8 cellular contexts compared by ENCODE assay signal in genomic region chr22:31082606-31083376, GRCh38. TPM values are rescaled to one million over a fixed set of nuclear protein-coding genes. Genes with fewer than 3 reads are reported as not detected.
DNase-seq lines count a peak whose midpoint lies in the region; ATAC-seq and TF ChIP-seq lines count a peak whose summit lies in the region.

No MANE protein-coding gene starts in this region.

- no peak overlapping the region for H4K91ac ChIP-seq in H9 (ENCODE audit: insufficient read length, low read depth, low read length)

- no peak overlapping the region for H2BK12ac ChIP-seq in H9 (ENCODE audit: insufficient read length, low read depth, low read length)

- no peak overlapping the region for H4K8ac ChIP-seq in H9 (replicated peaks; ENCODE audit: insufficient read length, low read depth, low read length)

- no peak overlapping the region for H3K9ac ChIP-seq in H9 (ENCODE audit: extremely low read depth, insufficient read length, low read length)

- no peaks in the 10 kb centered on the region for H3K79me1 ChIP-seq in H9 (ENCODE audit: insufficient read depth, low read depth, low read length, poor library complexity, severe bottlenecking)

- H2BK5ac ChIP-seq in H9 (ENCODE audit: insufficient read length, low read length): no peak overlapping the region

- no peak overlapping the region for H2BK15ac ChIP-seq in H9 (ENCODE audit: low read depth, low read length)

- H3K4me2 ChIP-seq in H9 (ENCODE audit: insufficient read depth, insufficient read length, low read length): no peak overlapping the region

- H3K36me3 ChIP-seq in right lobe of liver: no peaks in the 10 kb centered on the region

- peak overlapping the region; percentile 87 to 90 for H3K4me3 Mint-ChIP-seq in H9

- H3K23me2 ChIP-seq in H9 (ENCODE audit: insufficient read length, low read depth, low read length, poor library complexity, severe bottlenecking): peaks cover 10% of the 10 kb centered on the region

- peaks cover 7% of the 10 kb centered on the region for H3K27me3 Mint-ChIP-seq in H9 (ENCODE audit: low read depth)

- peaks cover 0 to 2% (median 0%) of the 10 kb centered on the region in 3 experiments; a peak in 2 of 7 replicates for H3K36me3 Mint-ChIP-seq in H9 (ENCODE audit: insufficient read depth in 1 of 3, low read depth in 3 of 3)

- H3K79me2 ChIP-seq in H9 (ENCODE audit: insufficient read depth, low read length): no peaks in the 10 kb centered on the region; the same call in 1 of the 2 replicates

- H3K4me1 Mint-ChIP-seq in H9: peaks cover 34 to 43% of the 10 kb centered on the region in 2 experiments

- H2BK20ac ChIP-seq in H9 (ENCODE audit: low read depth, low read length, poor library complexity, severe bottlenecking): no peak overlapping the region

- H3K14ac ChIP-seq in H9 (ENCODE audit: insufficient read depth, low read length): no peak overlapping the region

- DNase-seq in AG09309 (ENCODE audit: low read depth): no peak
- DNase-seq in H9: peak; percentile 75
- DNase-seq in T-helper 2 cell: peak in 3 of 5 experiments; percentile 32 to 52 (median 39)
- peak in 2 of 61 donors; percentile 9 to 24 for DNase-seq in caudate nucleus (lab: John Stamatoyannopoulos, UW)
- DNase-seq in right lobe of liver: peak in 1 of 3 donors; percentile 74
- peak; percentile 85 for DNase-seq in stimulated activated CD8-positive, alpha-beta memory T cell treated with anti-CD3 and anti-CD28 coated beads, Interleukin-4, amount 100 ng/mL, for 48 hours

- H3K4ac ChIP-seq in H9 (ENCODE audit: low read depth, low read length): no peak overlapping the region

- H3K9me3 Mint-ChIP-seq in H9: no peaks in the 10 kb centered on the region

- WGBS in H9 (ENCODE audit: extremely low coverage, insufficient read length, low lambda C conversion rate): no CpG with 5 or more reads among the region's 11 CpGs
- WGBS in right lobe of liver (ENCODE audit: insufficient coverage, low coverage, low lambda C conversion rate, missing lambda C conversion rate): 67% methylated on average over 4 of the region's 11 CpGs

- H3K27me3 ChIP-seq in H9 (ENCODE audit: insufficient read depth, low read length) (no peaks in the 10 kb centered on the region), right lobe of liver (no peaks in the 10 kb centered on the region)

- H3K4me1 ChIP-seq in H9 (ENCODE audit: insufficient read depth, low read length) (no peaks in the 10 kb centered on the region; the same call in 1 of the 2 replicates), right lobe of liver (peaks cover 0 to 6% (median 0%) of the 10 kb centered on the region in 4 donors)

- peak overlapping the region in 1 of 3 experiments; percentile 83; a peak in 3 of 7 replicates for H3K27ac Mint-ChIP-seq in H9

- no peak overlapping the region for H2AFZ ChIP-seq in H9 (ENCODE audit: low read length)

- peak; percentile 7 to 18 (median 15) for ATAC-seq in right lobe of liver
- no peak for ATAC-seq in HG02970 (IDR thresholded peaks at IDR 0.05; ENCODE audit: low FRiP score, unreplicated experiment)
- no peak for ATAC-seq in HG03469 (IDR thresholded peaks at IDR 0.05; ENCODE audit: unreplicated experiment)

- no peak overlapping the region for H3T11ph ChIP-seq in H9 (ENCODE audit: low read length)

- H3K9me3 ChIP-seq in H9 (ENCODE audit: control insufficient read depth, low read depth, low read length) (no peaks in the 10 kb centered on the region), right lobe of liver (no peaks in the 10 kb centered on the region)

- no peak for TF ChIP-seq POLR2A in right lobe of liver (IDR thresholded peaks at IDR 0.05)

- H3K18ac ChIP-seq in H9 (ENCODE audit: insufficient read length, low read depth, low read length): no peak overlapping the region

- no peak overlapping the region for H2AK5ac ChIP-seq in H9 (ENCODE audit: insufficient read length, low read length)

- peak; percentile 80 for TF ChIP-seq CTCF in AG09309 (IDR thresholded peaks at IDR 0.05; ENCODE audit: control insufficient read depth, insufficient read depth, low read depth, low read length, missing control alignments)
- TF ChIP-seq CTCF in H9 (conservative IDR thresholded peaks at IDR 0.05): peak; percentile 67
- TF ChIP-seq CTCF in right lobe of liver (IDR thresholded peaks at IDR 0.05): peak; percentile 44 to 60 (median 52)

- no peak overlapping the region for H3K23ac ChIP-seq in H9 (ENCODE audit: insufficient read length, low read depth, low read length)

- H3K4me3 ChIP-seq in AG09309 (ENCODE audit: control insufficient read depth, low read depth, low read length): peak overlapping the region; percentile 61
- peak overlapping the region; percentile 57 to 65 (median 58) for H3K4me3 ChIP-seq in right lobe of liver

- no peak overlapping the region for H3K27ac ChIP-seq in H9 (ENCODE audit: insufficient read length, low read depth, low read length)
- H3K27ac ChIP-seq in caudate nucleus (ENCODE audit: low read depth, low read length): peak overlapping the region; percentile 3
- H3K27ac ChIP-seq in right lobe of liver: peak overlapping the region; percentile 70 to 87 (median 73)

- H2BK120ac ChIP-seq in H9 (ENCODE audit: low read depth, low read length, poor library complexity, severe bottlenecking): no peak overlapping the region

- H3K56ac ChIP-seq in H9 (ENCODE audit: insufficient read length, low read depth, low read length): no peak overlapping the region

- no peak overlapping the region for H4K5ac ChIP-seq in H9 (ENCODE audit: insufficient read length, low read depth, low read length)

- intact Hi-C loops in right lobe of liver (cut with DNase I): no loop called here

- H4K20me1 ChIP-seq in H9 (ENCODE audit: control insufficient read depth, insufficient read depth, insufficient read length): no peaks in the 10 kb centered on the region

RNA-seq across cellular contexts. Expression of gene SMTN, which starts 1.7 kb away (rescaled TPM):
- 21.1 and 23.4 TPM in 2 replicates for total RNA-seq in H9 (2021)
- 10 to 100 TPM; 16.9 to 54.1 (median 24.3) TPM for total RNA-seq in right lobe of liver

RNA-seq across cellular contexts. Expression of gene SELENOM, which starts 24.6 kb away (rescaled TPM):
- 18.6 and 20.1 TPM in 2 replicates for total RNA-seq in H9 (2021)
- 10 to 100 TPM in 3 of 6 experiments, 1 to 10 TPM in 3; 4.7 to 52.0 (median 9.4) TPM for total RNA-seq in right lobe of liver

RNA-seq across cellular contexts. Expression of gene INPP5J, which starts 40.0 kb away (rescaled TPM):
- total RNA-seq in H9 (2021) (4.7 and 4.9 TPM in 2 replicates), right lobe of liver (under 1 TPM in 4 of 6 experiments, not detected in 2; 0.12 to 0.49 (median 0.26) TPM)

RNA-seq across cellular contexts. Expression of gene PLA2G3, which starts 57.5 kb away (rescaled TPM):
- 8.2 and 8.3 TPM in 2 replicates for total RNA-seq in H9 (2021)
- not detected for total RNA-seq in right lobe of liver

Comparison
In these comparisons a context has a peak if more than half of its experiments do, and no peak if none do; other contexts are left out.
1. ATAC-seq: peak in right lobe of liver (4 of 4); none in HG02970 (single experiment) and HG03469 (single experiment).
2. Peak in every context shown above with its lines, with median percentiles within 50 percentile points of each other: CTCF ChIP-seq.